Comparison of ENCODE assay signal across 27 cellular contexts in the genomic region with DNA sequence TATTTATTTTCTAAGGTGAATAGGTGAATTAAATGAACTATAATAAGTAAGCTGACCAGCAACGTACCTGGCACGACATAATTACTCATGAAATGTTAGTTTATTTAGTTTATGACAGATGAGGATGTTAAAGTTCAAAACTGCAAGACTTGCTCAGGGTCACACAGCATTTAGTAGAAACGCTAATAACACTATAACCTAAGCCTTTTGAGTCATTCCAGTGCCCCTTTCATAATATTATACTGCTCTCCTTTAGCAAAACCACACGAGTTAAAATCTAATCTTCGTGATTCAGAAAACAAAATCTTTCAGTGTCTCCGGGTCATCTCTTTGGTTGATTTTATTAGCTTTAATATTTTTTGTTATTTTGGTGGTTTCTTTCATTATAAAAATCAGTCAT.
"Had no signal": no experiment of that assay in that cellular context is flagged by ENCODE, and none has a peak within 500 bp of the region (broad histone marks: within the 10 kb centered on the region; RNA-seq: fewer than 3 reads in every experiment).

No MANE protein-coding gene starts in this region.

- H3K4me2 ChIP-seq: hepatocyte had no signal

- H3K27ac Mint-ChIP-seq: memory B cell; naive B cell; nephron; stimulated activated naive B cell treated with anti-CD40 and anti-IgM and Interleukin-4, amounts not matched to agents 10 μg/mL and 1 μg/mL and 100 μg/mL, for 72 hours; stimulated activated naive CD8-positive, alpha-beta T cell treated with anti-CD3 and anti-CD28 coated beads, Interleukin-15, amount 100 ng/mL, for 72 hours had no signal

- H3K4me1 ChIP-seq: foreskin keratinocyte, left ventricle myocardium inferior, lower lobe of right lung, testis, upper lobe of right lung, vagina had no signal

- H3K4me3 ChIP-seq: esophagus muscularis mucosa, hepatocyte, left ventricle myocardium inferior, lower lobe of right lung, pancreas, psoas muscle, skin epidermis, testis, tibial nerve, upper lobe of right lung, vagina had no signal

- H3K27ac ChIP-seq: epithelial cell of prostate, esophagus muscularis mucosa, foreskin keratinocyte, hepatocyte, left ventricle myocardium inferior, lower lobe of right lung, pancreas, psoas muscle, skin epidermis, testis, tibial nerve, upper lobe of right lung, vagina had no signal

- H3K9me3 ChIP-seq: testis, vagina had no signal

- FAIRE-seq: pancreas had no signal

- DNase-seq: effector memory CD4-positive, alpha-beta T cell; foreskin keratinocyte; head of caudate nucleus; islet precursor cell; left cardiac atrium; left ventricle myocardium inferior; lower lobe of right lung; midbrain; naive B cell; occipital lobe; pancreas; psoas muscle; stimulated activated CD4-positive, alpha-beta T cell treated with anti-CD3 and anti-CD28 coated beads, Interleukin-2, amount 100 ng/mL, for 24 hours; stimulated activated CD4-positive, alpha-beta T cell treated with anti-CD3 and anti-CD28 coated beads, Interleukin-4, amount 100 ng/mL, for 4 hours; stimulated activated naive B cell treated with anti-CD40 and anti-IgM and Interleukin-4, amounts not matched to agents 10 μg/mL and 1 μg/mL and 100 μg/mL, for 72 hours; stimulated activated naive CD8-positive, alpha-beta T cell treated with anti-CD3 and anti-CD28 coated beads, Interleukin-15, amount 100 ng/mL, for 72 hours; testis; upper lobe of right lung had no signal

- H3K4me3 Mint-ChIP-seq: memory B cell; naive B cell; nephron; stimulated activated naive B cell treated with anti-CD40 and anti-IgM and Interleukin-4, amounts not matched to agents 10 μg/mL and 1 μg/mL and 100 μg/mL, for 72 hours; stimulated activated naive CD8-positive, alpha-beta T cell treated with anti-CD3 and anti-CD28 coated beads, Interleukin-15, amount 100 ng/mL, for 72 hours had no signal

- ATAC-seq: foreskin keratinocyte; lower lobe of right lung; pancreas; psoas muscle; sciatic nerve; stimulated activated naive B cell treated with anti-CD40 and anti-IgM and Interleukin-4, amounts not matched to agents 10 μg/mL and 1 μg/mL and 100 μg/mL, for 72 hours; stimulated activated naive CD8-positive, alpha-beta T cell treated with anti-CD3 and anti-CD28 coated beads, Interleukin-15, amount 100 ng/mL, for 72 hours; upper lobe of right lung had no signal

- H3K27me3 Mint-ChIP-seq: memory B cell; naive B cell; stimulated activated naive B cell treated with anti-CD40 and anti-IgM and Interleukin-4, amounts not matched to agents 10 μg/mL and 1 μg/mL and 100 μg/mL, for 72 hours; stimulated activated naive CD8-positive, alpha-beta T cell treated with anti-CD3 and anti-CD28 coated beads, Interleukin-15, amount 100 ng/mL, for 72 hours had no signal
